In genomic region chr5:172762214-172763119, GRCh38 we compare ENCODE assay signal across 17 cellular contexts.
"Had no signal": no experiment of that assay in that cellular context is flagged by ENCODE, and none has a peak within 500 bp of the region (broad histone marks: within the 10 kb centered on the region; RNA-seq: fewer than 3 reads in every experiment).

No MANE protein-coding gene starts in this region.

- DNase-seq: activated CD4-positive, CD25-positive, alpha-beta regulatory T cell treated with anti-CD3 and anti-CD28 coated beads, Interleukin-2, amount 50 U/mL, for 72 hours; activated naive CD4-positive, alpha-beta T cell treated with Interleukin-2 at 50 U/mL for 16 hours; kidney; left lung; mammary epithelial cell; stimulated activated CD4-positive, alpha-beta T cell treated with anti-CD3 and anti-CD28 coated beads, Interleukin-15, amount 100 ng/mL, for 24 hours; stimulated activated CD4-positive, alpha-beta T cell treated with anti-CD3 and anti-CD28 coated beads, Interleukin-4, amount 100 ng/mL, for 24 hours; stimulated activated naive CD4-positive, alpha-beta T cell; substantia nigra; T-helper 1 cell; transverse colon had no signal

- H3K4me3 ChIP-seq: hepatocyte, left lung, transverse colon had no signal

- H3K9me3 ChIP-seq: transverse colon had no signal

- H3K9ac ChIP-seq: parathyroid adenoma had no signal

- H3K79me2 ChIP-seq: hepatocyte had no signal

- H2AFZ ChIP-seq: hepatocyte, parathyroid adenoma had no signal

- H3K4me2 ChIP-seq: hepatocyte had no signal

- ATAC-seq: esophagus mucosa, left lung, SK-N-SH treated with all-trans-retinoic acid at 6 μM for 48 hours had no signal

- H3K27me3 ChIP-seq: hepatocyte, left lung, transverse colon had no signal

- H3K27ac ChIP-seq: hepatocyte had no signal

- FAIRE-seq: astrocyte, bronchial epithelial cell, kidney had no signal
